ENCODE assay signal across 33 cellular contexts in genomic region chrX:153463031-153463430, GRCh38. TPM values are rescaled to one million over a fixed set of nuclear protein-coding genes. Genes with fewer than 3 reads are reported as not detected.
"Had no signal": no experiment of that assay in that cellular context is flagged by ENCODE, and none has a peak within 500 bp of the region (broad histone marks: within the 10 kb centered on the region; RNA-seq: fewer than 3 reads in every experiment).

No MANE protein-coding gene starts in this region.

- H3K27ac ChIP-seq: breast epithelium, esophagus muscularis mucosa, heart right ventricle, left lung, lower lobe of right lung, right lobe of liver, stomach, tibial artery, upper lobe of right lung, WERI-Rb-1 had no signal

- H3K27me3 ChIP-seq: esophagus muscularis mucosa, left lung, right lobe of liver, tibial artery, upper lobe of right lung had no signal

- H3K36me3 ChIP-seq: breast epithelium, lower lobe of right lung, right lobe of liver, upper lobe of right lung had no signal

- H3K4me3 Mint-ChIP-seq: central memory CD8-positive, alpha-beta T cell; natural killer cell treated with Interleukin-12 subunit alpha and Interleukin-12 subunit beta and Interleukin-15 and Interleukin-18, amount 100 ng/mL, for 72 hours; stimulated activated effector memory CD8-positive, alpha-beta T cell treated with anti-CD3 and anti-CD28 coated beads, Interleukin-12 subunit alpha, Interleukin-12 subunit beta, amount 100 ng/mL, for 72 hours had no signal

- H3K27me3 Mint-ChIP-seq: central memory CD8-positive, alpha-beta T cell; natural killer cell treated with Interleukin-12 subunit alpha and Interleukin-12 subunit beta and Interleukin-15 and Interleukin-18, amount 100 ng/mL, for 72 hours had no signal

- DNase-seq: activated CD4-positive, alpha-beta T cell treated with anti-CD3 and anti-CD28 coated beads for 48 hours; activated CD4-positive, alpha-beta T cell treated with anti-CD3 and anti-CD28 coated beads, Interleukin-2, amount 50 U/mL, for 48 hours; activated CD8-positive, alpha-beta memory T cell treated with anti-CD3 and anti-CD28 coated beads for 24 hours; activated CD8-positive, alpha-beta memory T cell treated with anti-CD3 and anti-CD28 coated beads, Interleukin-2, amount 50 U/mL, for 4 hours; activated gamma-delta T cell treated with Interleukin-2 at 50 U/mL for 16 hours; activated naive CD4-positive, alpha-beta T cell treated with anti-CD3 and anti-CD28 coated beads, Interleukin-2, amount 50 U/mL, for 16 hours; activated T-cell treated with anti-CD3 and anti-CD28 coated beads, Interleukin-2, amount 50 U/mL, for 1 hour; dermis blood vessel endothelial cell; effector CD4-positive, alpha-beta T cell; foreskin melanocyte; kidney glomerular epithelial cell; lower lobe of right lung; mesendoderm; mucosa of descending colon; right lobe of liver; stimulated activated CD4-positive, alpha-beta T cell treated with anti-CD3 and anti-CD28 coated beads, Interleukin-12 subunit alpha, Interleukin-12 subunit beta, amount 100 ng/mL, for 4 hours; stimulated activated CD4-positive, alpha-beta T cell treated with anti-CD3 and anti-CD28 coated beads, Interleukin-4, amount 100 ng/mL, for 1 hour; stomach; tibial artery; upper lobe of right lung; WERI-Rb-1 had no signal

- H3K27ac Mint-ChIP-seq: natural killer cell treated with Interleukin-12 subunit alpha and Interleukin-12 subunit beta and Interleukin-15 and Interleukin-18, amount 100 ng/mL, for 72 hours; stimulated activated effector memory CD8-positive, alpha-beta T cell treated with anti-CD3 and anti-CD28 coated beads, Interleukin-12 subunit alpha, Interleukin-12 subunit beta, amount 100 ng/mL, for 72 hours had no signal

- H3K9me3 Mint-ChIP-seq: central memory CD8-positive, alpha-beta T cell; natural killer cell treated with Interleukin-12 subunit alpha and Interleukin-12 subunit beta and Interleukin-15 and Interleukin-18, amount 100 ng/mL, for 72 hours; stimulated activated effector memory CD8-positive, alpha-beta T cell treated with anti-CD3 and anti-CD28 coated beads, Interleukin-12 subunit alpha, Interleukin-12 subunit beta, amount 100 ng/mL, for 72 hours had no signal

- H3K4me3 ChIP-seq: breast epithelium, esophagus muscularis mucosa, heart right ventricle, left lung, lower lobe of right lung, mucosa of descending colon, right lobe of liver, stomach, tibial artery, upper lobe of right lung had no signal

- H3K4me1 ChIP-seq: breast epithelium, left lung, lower lobe of right lung, right lobe of liver, stomach, tibial artery, upper lobe of right lung had no signal

- H3K9me3 ChIP-seq: breast epithelium, esophagus muscularis mucosa, heart right ventricle, left lung, lower lobe of right lung, mucosa of descending colon, right lobe of liver, tibial artery, upper lobe of right lung had no signal

- ATAC-seq: activated CD4-positive, CD25-positive, alpha-beta regulatory T cell treated with anti-CD3 and anti-CD28 coated beads, Interleukin-2, amount 50 U/mL, for 24 hours; heart right ventricle; left lung; lower lobe of right lung; mucosa of descending colon; natural killer cell treated with Interleukin-12 subunit alpha and Interleukin-12 subunit beta and Interleukin-15 and Interleukin-18, amount 100 ng/mL, for 72 hours; right lobe of liver; stimulated activated effector memory CD8-positive, alpha-beta T cell treated with anti-CD3 and anti-CD28 coated beads, Interleukin-12 subunit alpha, Interleukin-12 subunit beta, amount 100 ng/mL, for 72 hours; upper lobe of right lung had no signal

RNA-seq across cellular contexts. Expression of gene BGN, which starts 31.7 kb away (rescaled TPM):
- total RNA-seq: natural killer cell treated with Interleukin-12 subunit alpha and Interleukin-12 subunit beta and Interleukin-15 and Interleukin-18, amount 100 ng/mL, for 72 hours; T-helper 1 cell treated with Interleukin-12 subunit alpha and Interleukin-12 subunit beta and Interleukin-4 antibody, amounts not matched to agents 30 ng/mL and 1 ng/mL, for 36 hours had no signal

RNA-seq across cellular contexts. Expression of gene ZFP92, which starts 51.8 kb away (rescaled TPM):
- total RNA-seq: myocyte had no signal

RNA-seq across cellular contexts. Expression of gene ATP2B3, which starts 54.4 kb away (rescaled TPM):
- total RNA-seq: breast epithelium; dermis blood vessel endothelial cell; glomerular endothelial cell; heart right ventricle; left lung; lower lobe of right lung; natural killer cell treated with Interleukin-12 subunit alpha and Interleukin-12 subunit beta and Interleukin-15 and Interleukin-18, amount 100 ng/mL, for 72 hours; omental fat pad; upper lobe of right lung had no signal
- polyA plus RNA-seq: heart right ventricle had no signal
